1 cellular context compared by ENCODE assay signal in genomic region chr7:134885967-134886352, GRCh38.
A peak's percentile ranks its signal among the peaks of the same experiment; 100 is the strongest.
TF ChIP-seq lines count a peak whose summit lies in the region.

No MANE protein-coding gene starts in this region.

TF ChIP-seq in HepG2, 621 proteins besides CTCF, POLR2A, EP300 and RAD21 (continued from another document):
- no peak for TF ChIP-seq ZNF318 (CRISPR knock-in tag; IDR thresholded peaks at IDR 0.05)
- TF ChIP-seq ATF4 (CRISPR knock-in tag; IDR thresholded peaks at IDR 0.05): 0 out of 4 replicates have a peak, but pooled peaks of 1 of the 2 experiments have one; percentile 15
- TF ChIP-seq ATF3 (CRISPR knock-in tag; IDR thresholded peaks at IDR 0.05): peak; percentile 54; the same call in 1 of the 2 replicates
- no peak for TF ChIP-seq ZNF605 (CRISPR knock-in tag; IDR thresholded peaks at IDR 0.05)
- TF ChIP-seq ZNF7 (CRISPR knock-in tag; IDR thresholded peaks at IDR 0.05): no peak
- peak; percentile 24; the same call in 1 of the 2 replicates for TF ChIP-seq FOXA3 (CRISPR knock-in tag; IDR thresholded peaks at IDR 0.05)
- TF ChIP-seq KMT2A (CRISPR knock-in tag; IDR thresholded peaks at IDR 0.05): no peak
- TF ChIP-seq EED (CRISPR knock-in tag; IDR thresholded peaks at IDR 0.05): no peak
- no peak for TF ChIP-seq ZBTB33 (CRISPR knock-in tag; IDR thresholded peaks at IDR 0.05)
- TF ChIP-seq JUND (CRISPR knock-in tag; IDR thresholded peaks at IDR 0.05): 0 out of 2 replicates have a peak, but pooled peaks have one; percentile 34
- TF ChIP-seq CEBPG (CRISPR knock-in tag; IDR thresholded peaks at IDR 0.05): peak; percentile 65
- no peak for TF ChIP-seq ZBTB40 (IDR thresholded peaks at IDR 0.05)
- no peak for TF ChIP-seq ZBTB40 (CRISPR knock-in tag; IDR thresholded peaks at IDR 0.05)
- no peak for TF ChIP-seq ZNF639 (CRISPR knock-in tag; conservative IDR thresholded peaks at IDR 0.05)
- TF ChIP-seq GATAD2A (CRISPR knock-in tag; IDR thresholded peaks at IDR 0.05): peak; percentile 54
- no peak for TF ChIP-seq MXI1 (IDR thresholded peaks at IDR 0.05; ENCODE audit: borderline replicate concordance, low read depth, low read length)
- 0 out of 2 replicates have a peak, but pooled peaks have one; percentile 33 for TF ChIP-seq SAP130 (CRISPR knock-in tag; IDR thresholded peaks at IDR 0.05; ENCODE audit: low read depth)
- peak; percentile 92 for TF ChIP-seq FOSL2 (CRISPR knock-in tag; IDR thresholded peaks at IDR 0.05)
- TF ChIP-seq SOX6 (IDR thresholded peaks at IDR 0.05): no peak
- 0 out of 2 replicates have a peak, but pooled peaks have one; percentile 25 for TF ChIP-seq SOX6 (CRISPR knock-in tag; IDR thresholded peaks at IDR 0.05)
TF ChIP-seq in HepG2: peak in this region for 11.
